15 cellular contexts compared by ENCODE assay signal in genomic region chr11:117157507-117157906, GRCh38. TPM values are rescaled to one million over a fixed set of nuclear protein-coding genes. Genes with fewer than 3 reads are reported as not detected.
DNase-seq lines count a peak whose midpoint lies in the region; ATAC-seq, FAIRE-seq and TF ChIP-seq lines count a peak whose summit lies in the region.
"Had no signal": no experiment of that assay in that cellular context is flagged by ENCODE, and none has a peak within 500 bp of the region (broad histone marks: within the 10 kb centered on the region; RNA-seq: fewer than 3 reads in every experiment).

No MANE protein-coding gene starts in this region.

- H3K27me3 Mint-ChIP-seq in activated CD4-positive, alpha-beta T cell treated with anti-CD3 and anti-CD28 coated beads, Interleukin-2, amount 10 ng/mL, durations not matched to agents 7 days and 5 days, result no peaks in the 10 kb centered on the region
- H3K27me3 Mint-ChIP-seq in activated naive CD8-positive, alpha-beta T cell, result no peaks in the 10 kb centered on the region
- H3K27me3 Mint-ChIP-seq in activated naive CD8-positive, alpha-beta T cell treated with anti-CD3 and anti-CD28 coated beads for 36 hours, result no peaks in the 10 kb centered on the region
- no peaks in the 10 kb centered on the region for H3K27me3 Mint-ChIP-seq in osteocyte (ENCODE audit: unreplicated experiment)
- H3K27me3 Mint-ChIP-seq: CD8-positive, alpha-beta memory T cell had no signal

- no peak for ATAC-seq in K562

- peaks cover 89% of the 10 kb centered on the region for H3K79me2 ChIP-seq in K562 (ENCODE audit: control insufficient read depth, insufficient read depth, low read length)

- no peak overlapping the region for H3K4me3 ChIP-seq in K562

- no peaks in the 10 kb centered on the region for H3K9me3 Mint-ChIP-seq in activated CD4-positive, alpha-beta T cell treated with anti-CD3 and anti-CD28 coated beads, Interleukin-2, amount 10 ng/mL, durations not matched to agents 7 days and 5 days
- no peaks in the 10 kb centered on the region for H3K9me3 Mint-ChIP-seq in activated naive CD8-positive, alpha-beta T cell (ENCODE audit: low read depth)
- no peaks in the 10 kb centered on the region for H3K9me3 Mint-ChIP-seq in activated naive CD8-positive, alpha-beta T cell treated with anti-CD3 and anti-CD28 coated beads for 36 hours
- no peaks in the 10 kb centered on the region for H3K9me3 Mint-ChIP-seq in osteocyte (ENCODE audit: unreplicated experiment)
- H3K9me3 Mint-ChIP-seq: CD14-positive monocyte; CD8-positive, alpha-beta memory T cell had no signal

- TF ChIP-seq POLR2A in K562 (conservative IDR thresholded peaks at IDR 0.05), result no peak

- peaks cover 6 to 7% of the 10 kb centered on the region in 2 experiments; a peak in 4 of 5 replicates for H3K4me1 ChIP-seq in K562 (replicated peaks in 1 of 2; ENCODE audit: control insufficient read depth in 2 of 2, insufficient read depth in 2 of 2, low read length in 2 of 2)
- H3K4me1 ChIP-seq: Caco-2 had no signal

- CTCF ChIA-PET in activated CD4-positive, alpha-beta T cell treated with anti-CD3 and anti-CD28 coated beads, Interleukin-2, amount 10 ng/mL, durations not matched to agents 7 days and 5 days (lab: Charles Lee), result interaction anchor here (0.6 to 0.9 kb wide), 2 partner anchors 16 to 291 kb away, joined by 3 to 4 read pairs; no protein-coding TSS in a partner anchor
- CTCF ChIA-PET in K562 (lab: Yijun Ruan, JAX; ENCODE audit: low intra/inter-chr PET ratio), result no interaction called here

- intact Hi-C loops in K562 (cut with micrococcal nuclease), result no loop called here

- in situ Hi-C loops in K562 (cut with MboI), result no loop called here

- H3K9me1 ChIP-seq in K562 (ENCODE audit: control insufficient read depth, insufficient read depth, low read length), result no peaks in the 10 kb centered on the region

- DNase-seq in activated CD4-positive, alpha-beta T cell treated with anti-CD3 and anti-CD28 coated beads, Interleukin-2, amount 10 ng/mL, durations not matched to agents 7 days and 5 days, result no peak
- no peak for DNase-seq in activated CD4-positive, alpha-beta T cell treated with anti-CD3 and anti-CD28 coated beads, Interleukin-2, amount 50 U/mL, for 1 hour
- no peak for DNase-seq in activated naive CD8-positive, alpha-beta T cell treated with anti-CD3 and anti-CD28 coated beads for 36 hours
- DNase-seq in K562 (ENCODE audit: extremely low read depth in 1 of 4, low spot score in 3 of 4), result no peak
- no peak for DNase-seq in osteocyte (ENCODE audit: extremely low spot score, unreplicated experiment)
- no peak for DNase-seq in SHP77 treated with DMSO at 0.1 percent for 48 hours (lab: John Stamatoyannopoulos, UW)
- no peak for DNase-seq in activated CD8-positive, alpha-beta memory T cell treated with anti-CD3 and anti-CD28 coated beads for 24 hours
- DNase-seq: Caco-2; CD8-positive, alpha-beta memory T cell; DND-41; GDM1; HCEC 1CT had no signal

- H3K36me3 Mint-ChIP-seq in activated CD4-positive, alpha-beta T cell treated with anti-CD3 and anti-CD28 coated beads, Interleukin-2, amount 10 ng/mL, durations not matched to agents 7 days and 5 days (ENCODE audit: low read depth), result peaks cover 29% of the 10 kb centered on the region
- peaks cover 2% of the 10 kb centered on the region for H3K36me3 Mint-ChIP-seq in activated naive CD8-positive, alpha-beta T cell
- peaks cover 8% of the 10 kb centered on the region for H3K36me3 Mint-ChIP-seq in activated naive CD8-positive, alpha-beta T cell treated with anti-CD3 and anti-CD28 coated beads for 36 hours
- H3K36me3 Mint-ChIP-seq in osteocyte (ENCODE audit: unreplicated experiment), result peaks cover 19% of the 10 kb centered on the region

- no peak overlapping the region for H3K4me2 ChIP-seq in K562 (ENCODE audit: insufficient read depth, low read length)

- WGBS in K562 (ENCODE audit: insufficient coverage, low coverage, missing lambda C conversion rate), result 81% methylated on average over 2 of the region's 2 CpGs

- POLR2A ChIA-PET in activated CD4-positive, alpha-beta T cell treated with anti-CD3 and anti-CD28 coated beads, Interleukin-2, amount 10 ng/mL, durations not matched to agents 7 days and 5 days (lab: Charles Lee), result no interaction called here
- POLR2A ChIA-PET in K562 (lab: Yijun Ruan, JAX), result interaction anchor here (0.7 to 1.8 kb wide), 7 partner anchors 9 to 322 kb away, joined by 3 to 8 read pairs (median 6); partner anchors contain the start of gene PAFAH1B2

- H3K27me3 ChIP-seq in K562 (ENCODE audit: control insufficient read depth in 2 of 2, insufficient read depth in 2 of 2, low read length in 2 of 2), result no peaks in the 10 kb centered on the region

- TF ChIP-seq EP300 in K562 (IDR thresholded peaks at IDR 0.05; ENCODE audit: low read length), result no peak

- no peak overlapping the region for H2AFZ ChIP-seq in K562 (ENCODE audit: low read depth, low read length)

- no peak for TF ChIP-seq CTCF in K562 (IDR thresholded peaks at IDR 0.05 in 2 of 3, conservative IDR thresholded peaks at IDR 0.05 in 1 of 3; ENCODE audit: insufficient read depth in 2 of 3, low read depth in 1 of 3, low read length in 3 of 3)
- no peak for TF ChIP-seq CTCF in osteocyte (IDR thresholded peaks at IDR 0.05)

- H3K9ac ChIP-seq in K562 (ENCODE audit: insufficient read depth in 1 of 2, low read depth in 2 of 2, low read length in 2 of 2), result no peak overlapping the region

- FAIRE-seq in K562 (lab: Jason Lieb, UNC), result no peak

- peak overlapping the region; percentile 31 for H3K27ac Mint-ChIP-seq in activated CD4-positive, alpha-beta T cell treated with anti-CD3 and anti-CD28 coated beads, Interleukin-2, amount 10 ng/mL, durations not matched to agents 7 days and 5 days
- peak overlapping the region; percentile 2 for H3K27ac Mint-ChIP-seq in activated naive CD8-positive, alpha-beta T cell
- H3K27ac Mint-ChIP-seq in activated naive CD8-positive, alpha-beta T cell treated with anti-CD3 and anti-CD28 coated beads for 36 hours, result no peak overlapping the region
- H3K27ac Mint-ChIP-seq in osteocyte (ENCODE audit: unreplicated experiment), result peak overlapping the region; percentile 41

- peaks cover 81% of the 10 kb centered on the region for H3K36me3 ChIP-seq in K562 (ENCODE audit: control insufficient read depth, insufficient read depth, low read length)

- H4K20me1 ChIP-seq in K562 (replicated peaks; ENCODE audit: control insufficient read depth, insufficient read depth, low read length), result peaks cover 3% of the 10 kb centered on the region; the same call in 1 of the 2 replicates

- TF ChIP-seq RAD21 in K562 (CRISPR knock-in tag; conservative IDR thresholded peaks at IDR 0.05 in 1 of 2, IDR thresholded peaks at IDR 0.05 in 1 of 2), result no peak

- H3K9me3 ChIP-seq in K562 (replicated peaks; ENCODE audit: control insufficient read depth, insufficient read depth, low read depth, low read length), result no peaks in the 10 kb centered on the region
- H3K9me3 ChIP-seq: Caco-2 had no signal

- H3K27ac ChIP-seq in K562 (ENCODE audit: extremely low read depth, low read depth, low read length), result no peak overlapping the region
- H3K27ac ChIP-seq: 22Rv1 had no signal

- no TSS peak for BruUV-seq in K562 (replicated peaks; lab: Mats Ljungman, UMichigan)

- H3K4me3 Mint-ChIP-seq in activated CD4-positive, alpha-beta T cell treated with anti-CD3 and anti-CD28 coated beads, Interleukin-2, amount 10 ng/mL, durations not matched to agents 7 days and 5 days, result no peak overlapping the region
- H3K4me3 Mint-ChIP-seq in activated naive CD8-positive, alpha-beta T cell, result no peak overlapping the region
- no peak overlapping the region for H3K4me3 Mint-ChIP-seq in activated naive CD8-positive, alpha-beta T cell treated with anti-CD3 and anti-CD28 coated beads for 36 hours
- no peak overlapping the region for H3K4me3 Mint-ChIP-seq in osteocyte (ENCODE audit: unreplicated experiment)
- H3K4me3 Mint-ChIP-seq: CD14-positive monocyte; CD8-positive, alpha-beta memory T cell had no signal

- H3K4me1 Mint-ChIP-seq in activated CD4-positive, alpha-beta T cell treated with anti-CD3 and anti-CD28 coated beads, Interleukin-2, amount 10 ng/mL, durations not matched to agents 7 days and 5 days, result peaks cover 10% of the 10 kb centered on the region
- peaks cover 30% of the 10 kb centered on the region for H3K4me1 Mint-ChIP-seq in activated naive CD8-positive, alpha-beta T cell (ENCODE audit: low read depth)
- peaks cover 16% of the 10 kb centered on the region for H3K4me1 Mint-ChIP-seq in activated naive CD8-positive, alpha-beta T cell treated with anti-CD3 and anti-CD28 coated beads for 36 hours
- H3K4me1 Mint-ChIP-seq in osteocyte (ENCODE audit: unreplicated experiment), result no peaks in the 10 kb centered on the region

RNA-seq across cellular contexts. Expression of gene PAFAH1B2, which starts 13.4 kb away (rescaled TPM):
- total RNA-seq in activated CD4-positive, alpha-beta T cell treated with anti-CD3 and anti-CD28 coated beads, Interleukin-2, amount 10 ng/mL, durations not matched to agents 7 days and 5 days, result 10 to 100 TPM; 48.4 to 52.1 TPM
- 10 to 100 TPM; 67.5 to 67.6 TPM for total RNA-seq in activated naive CD8-positive, alpha-beta T cell treated with anti-CD3 and anti-CD28 coated beads for 36 hours
- total RNA-seq in K562 (2011; cell fraction: chromatin; rRNA removed; ENCODE audit: low replicate concordance), result 47.5 and 78.4 TPM in 2 replicates
- total RNA-seq in K562 (2011; cell fraction: nucleolus; rRNA removed), result 27.7 and 27.9 TPM in 2 replicates
- total RNA-seq in K562 (2011; cell fraction: nucleoplasm; rRNA removed), result 55.0 and 89.9 TPM in 2 replicates
- total RNA-seq in K562 (2014; rRNA removed) (61.0 and 64.9 TPM in 2 replicates), K562 (2014; rRNA removed; fragmentation: Illumina TruSeq; extraction: Trizol) (94.7 and 109 TPM in 2 replicates), K562 (2015; rRNA removed; fragmentation: Illumina TruSeq; extraction: Trizol) (70.4 and 74.2 TPM in 2 replicates), K562 (2021) (82.3 and 90.2 TPM in 2 replicates), osteocyte (82.7 and 84.5 TPM in 2 replicates)
- polyA plus RNA-seq in K562 (2011; rRNA removed) (43.3 and 55.3 TPM in 2 replicates), K562 (2014; fragmentation: Illumina TruSeq; extraction: Trizol) (38.0 and 39.3 TPM in 2 replicates), K562 (2014; fragmentation: Nextera tagmentation; extraction: Ambion mirVana) (10 to 100 TPM; 27.8 to 81.6 TPM), K562 (2014; rRNA removed) (34.5 and 36.4 TPM in 2 replicates)
- polyA plus RNA-seq in K562 (2011; cell fraction: cytosol; rRNA removed), result 31.2 and 34.2 TPM in 2 replicates
- 17.3 and 17.8 TPM in 2 replicates for polyA plus RNA-seq in K562 (2011; cell fraction: nucleus; rRNA removed)
- 28.3 and 30.4 TPM in 2 replicates for polyA plus RNA-seq in K562 (2012)
- 203 and 224 TPM in 2 replicates for polyA minus RNA-seq in K562 (2011; rRNA and poly(A)+ RNA removed)
- 49.4 and 74.5 TPM in 2 replicates for polyA minus RNA-seq in K562 (2011; cell fraction: cytosol; rRNA and poly(A)+ RNA removed)
- polyA minus RNA-seq in K562 (2011; cell fraction: nucleus; rRNA and poly(A)+ RNA removed), result 15.5 and 22.9 TPM in 2 replicates

RNA-seq across cellular contexts. Expression of gene SIDT2, which starts 21.0 kb away (rescaled TPM):
- 10 to 100 TPM; 28.6 to 30.9 TPM for total RNA-seq in activated CD4-positive, alpha-beta T cell treated with anti-CD3 and anti-CD28 coated beads, Interleukin-2, amount 10 ng/mL, durations not matched to agents 7 days and 5 days
- 1 to 10 TPM; 8.0 to 8.7 TPM for total RNA-seq in activated naive CD8-positive, alpha-beta T cell treated with anti-CD3 and anti-CD28 coated beads for 36 hours
- 140 and 344 TPM in 2 replicates for total RNA-seq in K562 (2011; cell fraction: chromatin; rRNA removed; ENCODE audit: low replicate concordance)
- total RNA-seq in K562 (2011; cell fraction: nucleolus; rRNA removed), result 167 and 174 TPM in 2 replicates
- 143 and 150 TPM in 2 replicates for total RNA-seq in K562 (2011; cell fraction: nucleoplasm; rRNA removed)
- 5.9 and 7.1 TPM in 2 replicates for total RNA-seq in K562 (2014; rRNA removed)
- total RNA-seq in K562 (2014; rRNA removed; fragmentation: Illumina TruSeq; extraction: Trizol), result 4.4 and 6.5 TPM in 2 replicates
- 6.1 and 7.0 TPM in 2 replicates for total RNA-seq in K562 (2015; rRNA removed; fragmentation: Illumina TruSeq; extraction: Trizol)
- 17.7 and 20.2 TPM in 2 replicates for total RNA-seq in K562 (2021)
- polyA plus RNA-seq in K562 (2011; rRNA removed), result 11.5 and 21.7 TPM in 2 replicates
- 11.6 and 15.7 TPM in 2 replicates for polyA plus RNA-seq in K562 (2011; cell fraction: cytosol; rRNA removed)
- 117 and 144 TPM in 2 replicates for polyA plus RNA-seq in K562 (2011; cell fraction: nucleus; rRNA removed)
- polyA plus RNA-seq in K562 (2012), result 15.7 and 22.6 TPM in 2 replicates
- 14.4 and 15.6 TPM in 2 replicates for polyA plus RNA-seq in K562 (2014; fragmentation: Illumina TruSeq; extraction: Trizol)
- polyA plus RNA-seq in K562 (2014; fragmentation: Nextera tagmentation; extraction: Ambion mirVana), result 1 to 10 TPM; 2.4 to 3.6 TPM
- polyA plus RNA-seq in K562 (2014; rRNA removed), result 14.1 and 22.2 TPM in 2 replicates
- polyA minus RNA-seq in K562 (2011; rRNA and poly(A)+ RNA removed), result 16.3 and 17.1 TPM in 2 replicates
- polyA minus RNA-seq in K562 (2011; cell fraction: cytosol; rRNA and poly(A)+ RNA removed), result 14.1 and 17.0 TPM in 2 replicates
- polyA minus RNA-seq in K562 (2011; cell fraction: nucleus; rRNA and poly(A)+ RNA removed), result 32.9 and 48.4 TPM in 2 replicates
- 65.5 and 67.3 TPM in 2 replicates for total RNA-seq in osteocyte

RNA-seq across cellular contexts. Expression of gene TAGLN, which starts 41.7 kb away (rescaled TPM):
- 1 to 10 TPM; 2.0 to 3.1 TPM for total RNA-seq in activated CD4-positive, alpha-beta T cell treated with anti-CD3 and anti-CD28 coated beads, Interleukin-2, amount 10 ng/mL, durations not matched to agents 7 days and 5 days
- total RNA-seq in activated naive CD8-positive, alpha-beta T cell treated with anti-CD3 and anti-CD28 coated beads for 36 hours, result 1 to 10 TPM; 2.0 TPM
- 19.3 and 31.5 TPM in 2 replicates for total RNA-seq in K562 (2011; cell fraction: chromatin; rRNA removed; ENCODE audit: low replicate concordance)
- 15.1 and 17.0 TPM in 2 replicates for total RNA-seq in K562 (2011; cell fraction: nucleolus; rRNA removed)
- total RNA-seq in K562 (2011; cell fraction: nucleoplasm; rRNA removed), result 12.9 and 14.2 TPM in 2 replicates
- total RNA-seq in K562 (2014; rRNA removed) (0.95 and 1.3 TPM in 2 replicates), K562 (2014; rRNA removed; fragmentation: Illumina TruSeq; extraction: Trizol) (1.1 and 1.4 TPM in 2 replicates), K562 (2015; rRNA removed; fragmentation: Illumina TruSeq; extraction: Trizol) (0.87 and 1.2 TPM in 2 replicates), K562 (2021) (3.5 and 3.6 TPM in 2 replicates), osteocyte (711 and 715 TPM in 2 replicates)
- polyA plus RNA-seq in K562 (2011; rRNA removed) (3.0 and 3.1 TPM in 2 replicates), K562 (2014; fragmentation: Illumina TruSeq; extraction: Trizol) (2.4 and 2.8 TPM in 2 replicates), K562 (2014; fragmentation: Nextera tagmentation; extraction: Ambion mirVana) (under 1 TPM; 0.21 to 0.56 TPM), K562 (2014; rRNA removed) (3.2 and 4.9 TPM in 2 replicates)
- polyA plus RNA-seq in K562 (2011; cell fraction: cytosol; rRNA removed), result 1.3 and 1.4 TPM in 2 replicates
- 22.1 and 23.9 TPM in 2 replicates for polyA plus RNA-seq in K562 (2011; cell fraction: nucleus; rRNA removed)
- 2.5 and 5.8 TPM in 2 replicates for polyA plus RNA-seq in K562 (2012)
- polyA minus RNA-seq in K562 (2011; rRNA and poly(A)+ RNA removed), result 1.7 and 2.7 TPM in 2 replicates
- 2.0 TPM in 1 of 2 replicates, not detected in the other for polyA minus RNA-seq in K562 (2011; cell fraction: cytosol; rRNA and poly(A)+ RNA removed)
- polyA minus RNA-seq in K562 (2011; cell fraction: nucleus; rRNA and poly(A)+ RNA removed), result 3.2 and 3.3 TPM in 2 replicates

RNA-seq across cellular contexts. Expression of gene SIK3, which starts 59.3 kb away (rescaled TPM):
- 10 to 100 TPM; 37.5 to 39.6 TPM for total RNA-seq in activated CD4-positive, alpha-beta T cell treated with anti-CD3 and anti-CD28 coated beads, Interleukin-2, amount 10 ng/mL, durations not matched to agents 7 days and 5 days
- 10 to 100 TPM; 22.8 to 24.0 TPM for total RNA-seq in activated naive CD8-positive, alpha-beta T cell treated with anti-CD3 and anti-CD28 coated beads for 36 hours
- total RNA-seq in K562 (2011; cell fraction: chromatin; rRNA removed; ENCODE audit: low replicate concordance), result 63.2 and 103 TPM in 2 replicates
- 30.0 and 38.4 TPM in 2 replicates for total RNA-seq in K562 (2011; cell fraction: nucleolus; rRNA removed)
- total RNA-seq in K562 (2011; cell fraction: nucleoplasm; rRNA removed), result 51.0 and 57.2 TPM in 2 replicates
- total RNA-seq in K562 (2014; rRNA removed), result 8.4 and 9.5 TPM in 2 replicates
- total RNA-seq in K562 (2014; rRNA removed; fragmentation: Illumina TruSeq; extraction: Trizol), result 10.7 and 10.8 TPM in 2 replicates
- 7.6 and 8.5 TPM in 2 replicates for total RNA-seq in K562 (2015; rRNA removed; fragmentation: Illumina TruSeq; extraction: Trizol)
- total RNA-seq in K562 (2021), result 16.7 and 21.6 TPM in 2 replicates
- polyA plus RNA-seq in K562 (2011; rRNA removed), result 6.1 and 7.3 TPM in 2 replicates
- 4.2 and 4.4 TPM in 2 replicates for polyA plus RNA-seq in K562 (2011; cell fraction: cytosol; rRNA removed)
- polyA plus RNA-seq in K562 (2011; cell fraction: nucleus; rRNA removed), result 21.4 and 34.9 TPM in 2 replicates
- polyA plus RNA-seq in K562 (2012), result 9.5 and 10.3 TPM in 2 replicates
- 12.2 and 14.0 TPM in 2 replicates for polyA plus RNA-seq in K562 (2014; fragmentation: Illumina TruSeq; extraction: Trizol)
- polyA plus RNA-seq in K562 (2014; fragmentation: Nextera tagmentation; extraction: Ambion mirVana), result 1 to 10 TPM; 1.6 to 1.8 TPM
- polyA plus RNA-seq in K562 (2014; rRNA removed), result 8.0 and 8.9 TPM in 2 replicates
- polyA minus RNA-seq in K562 (2011; rRNA and poly(A)+ RNA removed), result 14.2 and 16.0 TPM in 2 replicates
- polyA minus RNA-seq in K562 (2011; cell fraction: cytosol; rRNA and poly(A)+ RNA removed), result 6.6 and 9.6 TPM in 2 replicates
- 22.2 and 28.9 TPM in 2 replicates for polyA minus RNA-seq in K562 (2011; cell fraction: nucleus; rRNA and poly(A)+ RNA removed)
- 29.3 and 29.5 TPM in 2 replicates for total RNA-seq in osteocyte

Comparison
In these comparisons a context has a peak if more than half of its experiments do, and no peak if none do; other contexts are left out.
1. RNA of gene TAGLN, which starts 41.7 kb away (total RNA-seq): 711 to 715 TPM in osteocyte; 2.0 to 3.1 TPM in activated CD4-positive, alpha-beta T cell treated with anti-CD3 and anti-CD28 coated beads, Interleukin-2, amount 10 ng/mL, durations not matched to agents 7 days and 5 days, 2.0 TPM in activated naive CD8-positive, alpha-beta T cell treated with anti-CD3 and anti-CD28 coated beads for 36 hours and 0.87 to 31.5 TPM in K562; every median in the first group is over 10 times any median in the second.